ENCODE assay signal across 19 cellular contexts in genomic region chr13:105552078-105552477, GRCh38.
"Had no signal": no experiment of that assay in that cellular context is flagged by ENCODE, and none has a peak within 500 bp of the region (broad histone marks: within the 10 kb centered on the region; RNA-seq: fewer than 3 reads in every experiment).

No MANE protein-coding gene starts in this region.

- H3K27me3 Mint-ChIP-seq: stimulated activated memory B cell treated with anti-CD40 and anti-IgM and Interleukin-4, amounts not matched to agents 10 μg/mL and 1 μg/mL and 100 μg/mL, for 72 hours had no signal

- H3K4me2 ChIP-seq: hepatocyte had no signal

- H2AFZ ChIP-seq: hepatocyte had no signal

- H3K4me1 ChIP-seq: breast epithelium, psoas muscle, spleen, upper lobe of left lung had no signal

- H3K79me2 ChIP-seq: hepatocyte had no signal

- H3K4me1 Mint-ChIP-seq: endodermal cell; nephron; stimulated activated memory B cell treated with anti-CD40 and anti-IgM and Interleukin-4, amounts not matched to agents 10 μg/mL and 1 μg/mL and 100 μg/mL, for 72 hours had no signal

- ATAC-seq: psoas muscle; sciatic nerve; stimulated activated memory B cell treated with anti-CD40 and anti-IgM and Interleukin-4, amounts not matched to agents 10 μg/mL and 1 μg/mL and 100 μg/mL, for 72 hours had no signal

- H3K36me3 Mint-ChIP-seq: activated naive CD4-positive, alpha-beta T cell treated with anti-CD3 and anti-CD28 coated beads, Interleukin-2, amount 50 U/mL, for 72 hours; stimulated activated memory B cell treated with anti-CD40 and anti-IgM and Interleukin-4, amounts not matched to agents 10 μg/mL and 1 μg/mL and 100 μg/mL, for 72 hours had no signal

- H3K4me3 ChIP-seq: breast epithelium, hepatocyte, psoas muscle, spleen, upper lobe of left lung had no signal

- H3K36me3 ChIP-seq: breast epithelium, spleen, upper lobe of left lung, WERI-Rb-1 had no signal

- H3K9me3 ChIP-seq: breast epithelium, psoas muscle, spleen, upper lobe of left lung had no signal

- H3K27ac ChIP-seq: breast epithelium, hepatocyte, psoas muscle, spleen, upper lobe of left lung, WERI-Rb-1 had no signal

- H3K27ac Mint-ChIP-seq: activated naive CD4-positive, alpha-beta T cell treated with anti-CD3 and anti-CD28 coated beads, Interleukin-2, amount 50 U/mL, for 72 hours; activated T-cell treated with anti-CD3 and anti-CD28 coated beads, Interleukin-2, amount 50 U/mL, for 24 hours; endodermal cell; nephron; stimulated activated memory B cell treated with anti-CD40 and anti-IgM and Interleukin-4, amounts not matched to agents 10 μg/mL and 1 μg/mL and 100 μg/mL, for 72 hours had no signal

- H3K9me3 Mint-ChIP-seq: activated T-cell treated with anti-CD3 and anti-CD28 coated beads, Interleukin-2, amount 50 U/mL, for 24 hours; endodermal cell; nephron had no signal

- H3K27me3 ChIP-seq: breast epithelium, hepatocyte, spleen, upper lobe of left lung had no signal

- DNase-seq: activated CD4-positive, alpha-beta T cell treated with anti-CD3 and anti-CD28 coated beads for 48 hours; activated effector memory CD4-positive, alpha-beta T cell treated with anti-CD3 and anti-CD28 coated beads, Interleukin-2, amount 50 U/mL, for 16 hours; activated T-cell treated with anti-CD3 and anti-CD28 coated beads, Interleukin-2, amount 50 U/mL, for 24 hours; endodermal cell; erythroblast; kidney glomerular epithelial cell; mesendoderm; psoas muscle; spleen; stimulated activated CD4-positive, alpha-beta T cell treated with anti-CD3 and anti-CD28 coated beads, Interleukin-1b, Interleukin-23, amount 100 ng/mL, for 48 hours; T-helper 9 cell; upper lobe of left lung; WERI-Rb-1 had no signal

- H3K4me3 Mint-ChIP-seq: activated T-cell treated with anti-CD3 and anti-CD28 coated beads, Interleukin-2, amount 50 U/mL, for 24 hours; endodermal cell; nephron; stimulated activated memory B cell treated with anti-CD40 and anti-IgM and Interleukin-4, amounts not matched to agents 10 μg/mL and 1 μg/mL and 100 μg/mL, for 72 hours had no signal
